ENCODE assay signal across 33 cellular contexts in the genomic region with DNA sequence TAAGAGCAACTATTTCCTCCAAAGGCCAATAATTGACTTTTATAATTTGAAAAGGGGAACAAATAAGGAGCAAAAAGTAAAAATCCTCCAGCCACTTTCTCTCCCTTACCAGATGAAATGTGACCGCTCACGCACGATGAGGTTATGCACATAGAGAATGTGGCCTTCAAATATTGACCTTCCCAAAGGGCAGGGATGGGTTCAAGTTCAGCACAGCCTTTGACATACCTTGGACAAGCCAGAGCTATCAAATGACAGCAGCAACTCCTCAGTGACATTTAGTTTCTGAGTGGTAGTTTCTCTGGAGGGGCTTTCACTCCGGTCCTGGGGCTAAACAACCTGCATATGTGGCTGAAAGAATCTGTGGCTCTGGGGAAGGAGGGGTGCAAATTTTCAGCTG.
"Had no signal": no experiment of that assay in that cellular context is flagged by ENCODE, and none has a peak within 500 bp of the region (broad histone marks: within the 10 kb centered on the region; RNA-seq: fewer than 3 reads in every experiment).

No MANE protein-coding gene starts in this region.

- H3K27me3 Mint-ChIP-seq: activated B cell treated with CpG ODN at 0.5 μM for 24 hours; activated naive CD4-positive, alpha-beta T cell treated with anti-CD3 and anti-CD28 coated beads, Interleukin-2, amount 50 U/mL, for 24 hours; activated naive CD8-positive, alpha-beta T cell treated with anti-CD3 and anti-CD28 coated beads, Interleukin-2, amount 10 ng/mL, durations not matched to agents 7 days and 5 days; activated T-helper 17 cell treated with anti-CD3 and anti-CD28 coated beads, Interleukin-2, amount 50 U/mL, for 72 hours; central memory CD8-positive, alpha-beta T cell; dendritic cell treated with granulocyte-macrophage colony-stimulating factor and Interleukin-4, amounts not matched to agents 40 ng/mL and 50 ng/mL, for 4 days had no signal

- H3K4me3 ChIP-seq: coronary artery, dorsolateral prefrontal cortex, gastrocnemius medialis, heart left ventricle had no signal

- H3K36me3 Mint-ChIP-seq: activated naive CD8-positive, alpha-beta T cell treated with anti-CD3 and anti-CD28 coated beads, Interleukin-2, amount 10 ng/mL, durations not matched to agents 7 days and 5 days had no signal

- H3K27ac Mint-ChIP-seq: activated B cell treated with CpG ODN at 0.5 μM for 24 hours; activated naive CD4-positive, alpha-beta T cell treated with anti-CD3 and anti-CD28 coated beads for 36 hours; activated naive CD4-positive, alpha-beta T cell treated with anti-CD3 and anti-CD28 coated beads, Interleukin-2, amount 50 U/mL, for 24 hours; activated naive CD8-positive, alpha-beta T cell treated with anti-CD3 and anti-CD28 coated beads, Interleukin-2, amount 10 ng/mL, durations not matched to agents 7 days and 5 days; activated T-cell treated with anti-CD3 and anti-CD28 coated beads, Interleukin-2, amount 50 U/mL, for 24 hours; activated T-cell treated with anti-CD3 and anti-CD28 coated beads, Interleukin-2, amount 50 U/mL, for 72 hours; activated T-helper 17 cell treated with anti-CD3 and anti-CD28 coated beads, Interleukin-2, amount 50 U/mL, for 72 hours; dendritic cell treated with granulocyte-macrophage colony-stimulating factor and Interleukin-4, amounts not matched to agents 40 ng/mL and 50 ng/mL, for 4 days; endodermal cell; T-cell; T-helper 1 cell treated with Interleukin-12 subunit alpha and Interleukin-12 subunit beta and Interleukin-4 antibody, amounts not matched to agents 30 μg/mL and 1 μg/mL, for 36 hours had no signal

- H3K27ac ChIP-seq: brain microvascular endothelial cell, coronary artery, dorsolateral prefrontal cortex, gastrocnemius medialis, heart left ventricle, WERI-Rb-1 had no signal

- H3K9me3 Mint-ChIP-seq: activated B cell treated with CpG ODN at 0.5 μM for 24 hours; activated naive CD4-positive, alpha-beta T cell treated with anti-CD3 and anti-CD28 coated beads for 36 hours; activated naive CD4-positive, alpha-beta T cell treated with anti-CD3 and anti-CD28 coated beads, Interleukin-2, amount 50 U/mL, for 24 hours; activated naive CD8-positive, alpha-beta T cell treated with anti-CD3 and anti-CD28 coated beads, Interleukin-2, amount 10 ng/mL, durations not matched to agents 7 days and 5 days; activated T-cell treated with anti-CD3 and anti-CD28 coated beads, Interleukin-2, amount 50 U/mL, for 24 hours; activated T-cell treated with anti-CD3 and anti-CD28 coated beads, Interleukin-2, amount 50 U/mL, for 72 hours; activated T-helper 17 cell treated with anti-CD3 and anti-CD28 coated beads, Interleukin-2, amount 50 U/mL, for 72 hours; central memory CD8-positive, alpha-beta T cell; dendritic cell treated with granulocyte-macrophage colony-stimulating factor and Interleukin-4, amounts not matched to agents 40 ng/mL and 50 ng/mL, for 4 days; endodermal cell; T-cell; T-helper 1 cell treated with Interleukin-12 subunit alpha and Interleukin-12 subunit beta and Interleukin-4 antibody, amounts not matched to agents 30 μg/mL and 1 μg/mL, for 36 hours had no signal

- DNase-seq: activated B cell treated with CpG ODN at 0.5 μM for 24 hours; activated CD4-positive, alpha-beta T cell treated with anti-CD3 and anti-CD28 coated beads for 48 hours; activated CD4-positive, alpha-beta T cell treated with anti-CD3 and anti-CD28 coated beads, Interleukin-2, amount 50 U/mL, for 1 hour; activated CD4-positive, alpha-beta T cell treated with anti-CD3 and anti-CD28 coated beads, Interleukin-2, amount 50 U/mL, for 48 hours; activated CD8-positive, alpha-beta memory T cell treated with anti-CD3 and anti-CD28 coated beads, Interleukin-2, amount 50 U/mL, for 48 hours; activated effector memory CD4-positive, alpha-beta T cell treated with Interleukin-2 at 50 U/mL for 16 hours; activated naive CD4-positive, alpha-beta T cell treated with anti-CD3 and anti-CD28 coated beads for 36 hours; activated naive CD8-positive, alpha-beta T cell treated with anti-CD3 and anti-CD28 coated beads, Interleukin-2, amount 10 ng/mL, durations not matched to agents 7 days and 5 days; activated T-cell treated with anti-CD3 and anti-CD28 coated beads for 4 hours; activated T-cell treated with anti-CD3 and anti-CD28 coated beads, Interleukin-2, amount 50 U/mL, for 24 hours; activated T-cell treated with anti-CD3 and anti-CD28 coated beads, Interleukin-2, amount 50 U/mL, for 72 hours; amniotic stem cell; anterior cingulate cortex; brain microvascular endothelial cell; dorsolateral prefrontal cortex; effector memory CD4-positive, alpha-beta T cell; endodermal cell; foreskin fibroblast; gastrocnemius medialis; glutamatergic neuron; heart left ventricle; SW 1271; T-cell; T-helper 9 cell; WERI-Rb-1 had no signal

- H3K4me3 Mint-ChIP-seq: activated B cell treated with CpG ODN at 0.5 μM for 24 hours; activated naive CD4-positive, alpha-beta T cell treated with anti-CD3 and anti-CD28 coated beads for 36 hours; activated naive CD4-positive, alpha-beta T cell treated with anti-CD3 and anti-CD28 coated beads, Interleukin-2, amount 50 U/mL, for 24 hours; activated naive CD8-positive, alpha-beta T cell treated with anti-CD3 and anti-CD28 coated beads, Interleukin-2, amount 10 ng/mL, durations not matched to agents 7 days and 5 days; activated T-cell treated with anti-CD3 and anti-CD28 coated beads, Interleukin-2, amount 50 U/mL, for 24 hours; activated T-cell treated with anti-CD3 and anti-CD28 coated beads, Interleukin-2, amount 50 U/mL, for 72 hours; activated T-helper 17 cell treated with anti-CD3 and anti-CD28 coated beads, Interleukin-2, amount 50 U/mL, for 72 hours; central memory CD8-positive, alpha-beta T cell; dendritic cell treated with granulocyte-macrophage colony-stimulating factor and Interleukin-4, amounts not matched to agents 40 ng/mL and 50 ng/mL, for 4 days; endodermal cell; T-cell; T-helper 1 cell treated with Interleukin-12 subunit alpha and Interleukin-12 subunit beta and Interleukin-4 antibody, amounts not matched to agents 30 μg/mL and 1 μg/mL, for 36 hours had no signal

- H3K27me3 ChIP-seq: brain microvascular endothelial cell, gastrocnemius medialis had no signal

- ATAC-seq: activated CD4-positive, CD25-positive, alpha-beta regulatory T cell treated with anti-CD3 and anti-CD28 coated beads, Interleukin-2, amount 50 U/mL, for 24 hours; activated T-cell treated with anti-CD3 and anti-CD28 coated beads, Interleukin-2, amount 50 U/mL, for 72 hours; activated T-helper 17 cell treated with anti-CD3 and anti-CD28 coated beads, Interleukin-2, amount 50 U/mL, for 72 hours; esophagus mucosa; gastrocnemius medialis; heart left ventricle; T-cell had no signal

- H3K4me1 ChIP-seq: heart left ventricle had no signal

- H3K4me1 Mint-ChIP-seq: activated naive CD4-positive, alpha-beta T cell treated with anti-CD3 and anti-CD28 coated beads, Interleukin-2, amount 50 U/mL, for 24 hours; activated naive CD8-positive, alpha-beta T cell treated with anti-CD3 and anti-CD28 coated beads, Interleukin-2, amount 10 ng/mL, durations not matched to agents 7 days and 5 days; activated T-helper 17 cell treated with anti-CD3 and anti-CD28 coated beads, Interleukin-2, amount 50 U/mL, for 72 hours; central memory CD8-positive, alpha-beta T cell; T-cell had no signal

- H3K36me3 ChIP-seq: brain microvascular endothelial cell, WERI-Rb-1 had no signal

- H3K9me3 ChIP-seq: gastrocnemius medialis, heart left ventricle had no signal
